Comparison of ENCODE assay signal across 14 cellular contexts in the genomic region with DNA sequence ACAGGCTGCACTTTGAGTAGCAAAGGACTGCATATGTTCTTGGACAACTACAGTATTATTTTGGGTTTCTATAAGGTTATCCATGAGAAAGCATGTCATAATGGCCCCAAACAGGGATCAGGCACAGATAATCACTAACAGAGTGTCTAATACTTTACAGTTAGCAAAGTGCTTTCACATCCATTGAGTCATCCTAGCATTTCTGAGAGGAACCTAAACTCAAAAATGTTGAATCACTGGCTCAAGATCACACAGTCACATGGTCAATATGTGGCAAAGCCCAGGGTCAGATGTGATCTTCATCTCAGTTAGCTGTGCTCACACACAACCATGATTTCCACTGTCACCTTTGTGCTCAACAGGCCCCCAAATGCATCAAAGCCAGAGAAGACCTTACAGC.
DNase-seq lines count a peak whose midpoint lies in the region; ATAC-seq, FAIRE-seq and TF ChIP-seq lines count a peak whose summit lies in the region.
"Had no signal": no experiment of that assay in that cellular context is flagged by ENCODE, and none has a peak within 500 bp of the region (broad histone marks: within the 10 kb centered on the region; RNA-seq: fewer than 3 reads in every experiment).

No MANE protein-coding gene starts in this region.

- H3K4me1 ChIP-seq in foreskin keratinocyte (no peaks in the 10 kb centered on the region), testis (no peaks in the 10 kb centered on the region)

- TF ChIP-seq CTCF in foreskin keratinocyte (conservative IDR thresholded peaks at IDR 0.05) (no peak), testis (IDR thresholded peaks at IDR 0.05) (no peak)

- peaks cover 6% of the 10 kb centered on the region for H3K27me3 ChIP-seq in foreskin keratinocyte
- no peaks in the 10 kb centered on the region for H3K27me3 ChIP-seq in testis
- H3K27me3 ChIP-seq: SJCRH30 had no signal

- TF ChIP-seq POLR2A in GM12891 (IDR thresholded peaks at IDR 0.05; ENCODE audit: low read depth, low read length): no peak
- TF ChIP-seq POLR2A in testis (IDR thresholded peaks at IDR 0.05): no peak

- FAIRE-seq in GM12891 (lab: Jason Lieb, UNC): no peak

- ATAC-seq in GM21619 (IDR thresholded peaks at IDR 0.05; ENCODE audit: unreplicated experiment) (peak; percentile 44), HG03558 (IDR thresholded peaks at IDR 0.05; ENCODE audit: extremely low read depth, unreplicated experiment) (peak; percentile 30), foreskin keratinocyte (peak; percentile 42)
- ATAC-seq: activated CD8-positive, alpha-beta memory T cell treated with anti-CD3 and anti-CD28 coated beads, Interleukin-2, amount 10 ng/mL, durations not matched to agents 7 days and 5 days had no signal

- H3K27ac ChIP-seq in foreskin keratinocyte: no peak overlapping the region
- H3K27ac ChIP-seq in testis: no peak overlapping the region
- H3K27ac ChIP-seq: SJCRH30 had no signal

- H3K36me3 ChIP-seq in testis (ENCODE audit: low read depth, missing control alignments): no peaks in the 10 kb centered on the region
- H3K36me3 ChIP-seq: SJCRH30 had no signal

- H3K9me3 ChIP-seq in testis: no peaks in the 10 kb centered on the region
- H3K9me3 ChIP-seq: SJCRH30 had no signal

- H3K4me3 ChIP-seq in testis: no peak overlapping the region
- H3K4me3 ChIP-seq: SJCRH30 had no signal

- DNase-seq in GM12891 (ENCODE audit: insufficient read length, low spot score): no peak
- DNase-seq in foreskin keratinocyte: peak in 1 of 2 donors; percentile 36
- no peak for DNase-seq in pons (ENCODE audit: low spot score)
- no peak for DNase-seq in foreskin melanocyte
- no peak for DNase-seq in testis
- no peak for DNase-seq in SHP77 treated with DMSO at 0.1 percent for 48 hours (lab: John Stamatoyannopoulos, UW)
- DNase-seq: activated CD8-positive, alpha-beta memory T cell treated with anti-CD3 and anti-CD28 coated beads, Interleukin-2, amount 10 ng/mL, durations not matched to agents 7 days and 5 days; central memory CD4-positive, alpha-beta T cell; DMS153; NCI-H187 treated with DMSO at 0.1 percent for 48 hours; occipital lobe; SJCRH30 had no signal

- intact Hi-C loops in testis (cut with DNase I; ENCODE audit: low total_unique reads): no loop called here

TF ChIP-seq in GM12891, 5 proteins besides CTCF, POLR2A, EP300 and RAD21:
- TF ChIP-seq PAX5 (IDR thresholded peaks at IDR 0.05; ENCODE audit: insufficient read depth, low read length, severe bottlenecking) (no peak), SPI1 (IDR thresholded peaks at IDR 0.05; ENCODE audit: low read depth, low read length) (peak; percentile 41), POLR2AphosphoS5 (IDR thresholded peaks at IDR 0.05; ENCODE audit: low read depth, low read length) (no peak)
